In the genomic region with DNA sequence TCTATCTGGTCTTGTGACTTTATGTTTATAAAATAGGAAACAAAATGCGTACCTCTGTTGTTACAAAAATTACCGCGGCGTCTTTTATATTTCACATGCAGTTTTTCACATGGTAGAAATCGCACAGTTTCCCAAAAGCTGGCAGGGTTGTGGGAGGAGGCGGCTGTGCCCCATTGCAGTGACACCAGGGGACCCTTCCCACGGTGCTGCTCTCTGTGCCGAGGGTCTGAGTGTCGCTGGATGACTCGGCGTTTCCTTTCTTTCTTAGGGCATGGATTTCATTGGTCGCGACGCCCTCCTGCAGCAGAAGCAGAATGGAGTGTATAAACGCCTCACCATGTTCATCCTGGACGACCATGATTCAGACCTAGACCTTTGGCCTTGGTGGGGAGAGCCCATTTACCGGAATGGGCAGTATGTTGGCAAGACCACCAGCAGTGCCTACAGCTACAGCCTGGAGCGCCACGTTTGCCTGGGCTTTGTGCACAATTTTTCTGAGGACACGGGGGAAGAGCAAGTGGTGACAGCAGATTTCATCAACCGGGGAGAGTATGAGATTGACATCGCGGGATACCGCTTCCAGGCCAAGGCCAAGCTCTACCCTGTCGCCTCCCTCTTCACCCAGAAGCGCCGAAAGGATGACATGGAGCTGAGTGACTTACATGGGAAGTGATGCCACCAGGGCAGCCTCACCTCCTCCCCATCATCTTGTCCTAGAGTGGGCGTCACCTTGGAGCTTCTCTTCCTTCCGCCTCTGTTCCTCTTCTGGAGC, we compare ENCODE assay signal across 1 cellular context.
TF ChIP-seq lines count a peak whose summit lies in the region.

No MANE protein-coding gene starts in this region.

TF ChIP-seq in K562, 482 proteins besides CTCF, POLR2A, EP300 and RAD21:
- TF ChIP-seq NR2C2 (CRISPR knock-in tag; IDR thresholded peaks at IDR 0.05): no peak
- no peak for TF ChIP-seq NR2C2 (tag; IDR thresholded peaks at IDR 0.05)
- TF ChIP-seq MECOM (CRISPR knock-in tag; IDR thresholded peaks at IDR 0.05): no peak
- no peak for TF ChIP-seq MITF (IDR thresholded peaks at IDR 0.05)
- peak; percentile 20; the same call in 1 of the 2 replicates for TF ChIP-seq MAFF (IDR thresholded peaks at IDR 0.05; ENCODE audit: low read length)
- peak; percentile 59; the same call in 1 of the 2 replicates for TF ChIP-seq ZNF408 (CRISPR knock-in tag; IDR thresholded peaks at IDR 0.05; ENCODE audit: low read depth)
- TF ChIP-seq, protein P1, sequence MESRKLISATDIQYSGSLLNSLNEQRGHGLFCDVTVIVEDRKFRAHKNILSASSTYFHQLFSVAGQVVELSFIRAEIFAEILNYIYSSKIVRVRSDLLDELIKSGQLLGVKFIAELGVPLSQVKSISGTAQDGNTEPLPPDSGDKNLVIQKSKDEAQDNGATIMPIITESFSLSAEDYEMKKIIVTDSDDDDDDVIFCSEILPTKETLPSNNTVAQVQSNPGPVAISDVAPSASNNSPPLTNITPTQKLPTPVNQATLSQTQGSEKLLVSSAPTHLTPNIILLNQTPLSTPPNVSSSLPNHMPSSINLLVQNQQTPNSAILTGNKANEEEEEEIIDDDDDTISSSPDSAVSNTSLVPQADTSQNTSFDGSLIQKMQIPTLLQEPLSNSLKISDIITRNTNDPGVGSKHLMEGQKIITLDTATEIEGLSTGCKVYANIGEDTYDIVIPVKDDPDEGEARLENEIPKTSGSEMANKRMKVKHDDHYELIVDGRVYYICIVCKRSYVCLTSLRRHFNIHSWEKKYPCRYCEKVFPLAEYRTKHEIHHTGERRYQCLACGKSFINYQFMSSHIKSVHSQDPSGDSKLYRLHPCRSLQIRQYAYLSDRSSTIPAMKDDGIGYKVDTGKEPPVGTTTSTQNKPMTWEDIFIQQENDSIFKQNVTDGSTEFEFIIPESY (CRISPR knock-in tag; IDR thresholded peaks at IDR 0.05): peak; percentile 76
- no peak for TF ChIP-seq ZNF449 (CRISPR knock-in tag; IDR thresholded peaks at IDR 0.05)
- peak; percentile 59 for TF ChIP-seq NFE2 (IDR thresholded peaks at IDR 0.05; ENCODE audit: low read depth)
- no peak for TF ChIP-seq BRD4 (IDR thresholded peaks at IDR 0.05)
- peak; percentile 38; the same call in 1 of the 2 replicates for TF ChIP-seq NFE2L1 (tag; IDR thresholded peaks at IDR 0.05; ENCODE audit: borderline replicate concordance, low read depth)
- no peak for TF ChIP-seq CBFA2T2 (conservative IDR thresholded peaks at IDR 0.05)
- TF ChIP-seq HMGN3 (IDR thresholded peaks at IDR 0.05; ENCODE audit: borderline replicate concordance, extremely low read depth, insufficient read length, low read depth, low read length): no peak
- peak; percentile 61 for TF ChIP-seq MAFG (tag; conservative IDR thresholded peaks at IDR 0.05)
